ENCODE assay signal across 8 cellular contexts in the genomic region with DNA sequence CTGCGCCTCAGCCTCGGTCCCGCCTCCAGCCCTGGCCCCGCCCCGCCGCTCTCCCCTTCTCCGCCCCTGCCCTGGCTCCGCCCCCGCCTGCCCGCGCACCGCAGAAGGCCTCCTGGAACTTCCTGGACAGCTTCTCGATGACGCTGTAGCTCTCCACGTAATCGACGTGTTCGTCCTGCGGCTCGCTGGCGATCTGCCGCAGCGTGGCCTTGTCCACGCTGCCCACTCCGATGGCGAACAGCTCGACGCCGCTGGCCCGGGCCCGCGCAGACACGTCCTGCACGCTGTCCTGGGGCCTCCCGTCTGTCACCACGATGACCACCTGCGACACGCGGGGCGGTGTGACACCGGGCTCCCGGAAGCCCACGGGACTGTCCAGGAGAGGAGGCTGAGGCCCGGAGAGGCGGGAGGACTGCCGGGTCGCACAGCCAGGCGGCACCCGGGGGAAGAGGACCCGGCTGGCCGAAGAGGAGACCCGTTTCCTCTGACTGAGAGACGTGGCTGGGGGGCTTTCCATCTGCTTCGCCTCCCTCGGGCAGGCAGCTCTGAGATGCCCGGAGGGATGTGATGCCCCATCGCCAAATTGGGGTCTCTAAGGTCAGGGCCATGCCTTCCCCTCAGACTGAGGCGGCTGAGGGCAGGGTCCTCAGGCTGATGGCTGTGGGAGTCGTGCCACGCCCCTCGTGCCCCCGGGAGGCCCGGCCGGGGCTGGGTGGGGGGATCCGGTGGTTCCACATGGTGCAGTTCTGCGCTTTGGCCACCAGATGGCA. TPM values are rescaled to one million over a fixed set of nuclear protein-coding genes. Genes with fewer than 3 reads are reported as not detected.
DNase-seq lines count a peak whose midpoint lies in the region; ATAC-seq and TF ChIP-seq lines count a peak whose summit lies in the region.

No MANE protein-coding gene starts in this region.

- H3K9me3 ChIP-seq in BLaER1 (peaks cover 4% of the 10 kb centered on the region; the same call in 1 of the 2 replicates), mucosa of descending colon (peaks cover 4% of the 10 kb centered on the region)

- H3K27ac Mint-ChIP-seq in endothelial cell (ENCODE audit: unreplicated experiment) = no peak overlapping the region

- no peaks in the 10 kb centered on the region for H3K9me3 Mint-ChIP-seq in endothelial cell (ENCODE audit: unreplicated experiment)

- peak overlapping the region; percentile 62 for H3K27ac ChIP-seq in BLaER1

- peak; percentile 71 for DNase-seq in GM19238 (ENCODE audit: insufficient read length, low spot score)
- DNase-seq in NOMO-1 treated with dmso at 0.1 percent for 144 hours (lab: John Stamatoyannopoulos, UW; ENCODE audit: unreplicated experiment) = peak; percentile 94
- peak; percentile 59 for DNase-seq in activated CD8-positive, alpha-beta memory T cell treated with anti-CD3 and anti-CD28 coated beads, Interleukin-2, amount 50 U/mL, for 24 hours (ENCODE audit: extremely low read depth)
- DNase-seq in endothelial cell (ENCODE audit: low spot score) = peak; percentile 91
- peak; percentile 78 to 91 (median 90) for DNase-seq in mucosa of descending colon
- DNase-seq in stimulated activated CD8-positive, alpha-beta memory T cell treated with anti-CD3 and anti-CD28 coated beads, Interleukin-4, amount 100 ng/mL, for 1 hour (ENCODE audit: low read depth in 2 of 2, low spot score in 1 of 2) = peak; percentile 69 to 74

- H3K4me3 Mint-ChIP-seq in endothelial cell (ENCODE audit: unreplicated experiment) = peak overlapping the region; percentile 59

- H3K36me3 Mint-ChIP-seq in endothelial cell (ENCODE audit: low read depth, unreplicated experiment) = peaks cover 4% of the 10 kb centered on the region

- no peaks in the 10 kb centered on the region for H3K27me3 ChIP-seq in BLaER1

- TF ChIP-seq CTCF in endothelial cell (IDR thresholded peaks at IDR 0.05; ENCODE audit: unreplicated experiment) (peak; percentile 99), mucosa of descending colon (IDR thresholded peaks at IDR 0.05) (peak; percentile 90)

- H3K9ac ChIP-seq in BLaER1 = peak overlapping the region; percentile 64

- H3K36me3 ChIP-seq in BLaER1 (no peaks in the 10 kb centered on the region), mucosa of descending colon (ENCODE audit: low read depth) (no peaks in the 10 kb centered on the region)

- peak overlapping the region; percentile 96 for H3K4me2 ChIP-seq in BLaER1

- H3K27me3 Mint-ChIP-seq in endothelial cell (ENCODE audit: unreplicated experiment) = peaks cover 8% of the 10 kb centered on the region

- H4K20me1 ChIP-seq in BLaER1 = peaks cover 33% of the 10 kb centered on the region; the same call in 1 of the 2 replicates

- H3K4me1 Mint-ChIP-seq in endothelial cell (ENCODE audit: unreplicated experiment) = no peaks in the 10 kb centered on the region

- ATAC-seq in HG03442 (IDR thresholded peaks at IDR 0.05; ENCODE audit: unreplicated experiment) = peak; percentile 40
- ATAC-seq in mucosa of descending colon = peak; percentile 85

- intact Hi-C loops in mucosa of descending colon (cut with DNase I, micrococcal nuclease) = loop anchor here (1.0 to 10.0 kb wide), 2 partner anchors 60 to 1484 kb away; partner anchors contain the start of genes MECR (in 1 of the 2) and PTPRU (in 1 of the 2)

- peaks cover 64% of the 10 kb centered on the region for H3K4me1 ChIP-seq in BLaER1
- H3K4me1 ChIP-seq in mucosa of descending colon (ENCODE audit: low read depth) = peaks cover 13% of the 10 kb centered on the region

- H3K4me3 ChIP-seq in BLaER1 (peak overlapping the region; percentile 75), mucosa of descending colon (peak overlapping the region; percentile 19)

RNA-seq across cellular contexts. Expression of gene MATN1, which starts 4.6 kb away (rescaled TPM):
- total RNA-seq in endothelial cell (ENCODE audit: unreplicated experiment) = 1.7 TPM
- total RNA-seq in mucosa of descending colon = under 1 TPM in 1 of 3 donors, not detected in 2; 0.22 TPM

RNA-seq across cellular contexts. Expression of gene LAPTM5, which starts 38.8 kb away (rescaled TPM):
- total RNA-seq in endothelial cell (ENCODE audit: unreplicated experiment) (80.5 TPM), mucosa of descending colon (10 to 100 TPM; 24.1 to 71.1 (median 48.1) TPM)

Comparison
In these comparisons a context has a peak if more than half of its experiments do, and no peak if none do; other contexts are left out.
1. Peak in every context shown above with its lines: DNase-seq, ATAC-seq, H3K4me3 ChIP-seq and H3K27ac ChIP-seq.